In the genomic region with DNA sequence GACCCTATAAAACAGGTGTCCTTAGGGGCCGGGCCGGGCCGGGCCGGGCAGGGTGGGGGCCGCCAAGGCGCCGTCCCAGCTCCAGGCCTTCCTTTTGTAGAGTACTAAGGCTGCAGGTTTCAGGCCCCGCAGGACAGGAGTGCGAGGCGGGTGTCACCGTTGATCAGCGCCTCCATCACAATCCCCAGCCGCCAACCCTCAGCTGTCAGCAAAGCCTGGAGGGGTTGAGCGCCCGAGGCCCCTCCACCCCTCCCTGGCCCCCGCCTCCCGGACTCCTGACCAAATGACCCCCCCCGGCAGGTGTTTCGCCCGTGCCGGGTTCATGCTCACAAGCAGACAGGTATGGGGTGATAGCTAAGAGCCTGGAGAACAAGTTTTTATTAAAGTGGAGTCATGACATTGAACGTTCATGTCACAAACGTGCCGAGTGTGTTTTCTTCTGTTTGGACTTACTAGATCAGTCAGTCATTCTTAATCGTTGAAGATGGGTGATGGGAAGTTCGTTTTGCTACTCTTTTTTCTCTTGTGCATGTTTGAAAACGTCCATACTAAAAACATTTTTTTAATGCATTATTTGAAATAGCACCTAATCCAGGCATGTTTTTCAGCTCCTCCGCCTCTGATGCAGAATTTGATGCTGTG, we compare ENCODE assay signal across 8 cellular contexts. TPM values are rescaled to one million over a fixed set of nuclear protein-coding genes. Genes with fewer than 3 reads are reported as not detected.
DNase-seq lines count a peak whose midpoint lies in the region; ATAC-seq and TF ChIP-seq lines count a peak whose summit lies in the region.

No MANE protein-coding gene starts in this region.

- H2BK5ac ChIP-seq in neuronal stem cell (ENCODE audit: low read length): no peak overlapping the region

- H2AFZ ChIP-seq in neuronal stem cell (ENCODE audit: low read length): peak overlapping the region; percentile 95

- CTCF ChIA-PET in activated naive CD4-positive, alpha-beta T cell treated with anti-CD3 and anti-CD28 coated beads, Interleukin-2, amount 10 ng/mL, durations not matched to agents 7 days and 5 days (lab: Charles Lee): interaction anchor here (1.4 to 1.6 kb wide), 2 partner anchors 171 to 173 kb away, joined by 3 read pairs; no protein-coding TSS in a partner anchor

- H3K4me3 ChIP-seq in WI38 (ENCODE audit: low read depth, low read length) (peak overlapping the region; percentile 82), fibroblast of the aortic adventitia (ENCODE audit: low read depth, low read length) (peak overlapping the region; percentile 79), neuronal stem cell (ENCODE audit: low read length in 2 of 2) (peak overlapping the region; percentile 63 to 90)

- peaks cover 1 to 2% of the 10 kb centered on the region in 2 donors for H3K4me1 ChIP-seq in neuronal stem cell (ENCODE audit: control insufficient read depth in 2 of 2, insufficient read depth in 1 of 2, low read depth in 1 of 2, low read length in 2 of 2)

- H3K18ac ChIP-seq in neuronal stem cell (ENCODE audit: low read length): peak overlapping the region; percentile 50

- no peaks in the 10 kb centered on the region for H3K9me3 Mint-ChIP-seq in activated naive CD4-positive, alpha-beta T cell treated with anti-CD3 and anti-CD28 coated beads, Interleukin-2, amount 10 ng/mL, durations not matched to agents 7 days and 5 days

- peaks cover 7 to 44% of the 10 kb centered on the region in 2 donors for H3K36me3 ChIP-seq in neuronal stem cell (replicated peaks in 1 of 2; ENCODE audit: control insufficient read depth in 2 of 2, insufficient read depth in 2 of 2, low read length in 2 of 2)

- H3K27ac ChIP-seq in neuronal stem cell (replicated peaks; ENCODE audit: low read length): no peak overlapping the region

- no peak overlapping the region for H2BK15ac ChIP-seq in neuronal stem cell (ENCODE audit: low read length)

- H2BK12ac ChIP-seq in neuronal stem cell (ENCODE audit: low read length): no peak overlapping the region

- no peaks in the 10 kb centered on the region for H3K79me1 ChIP-seq in neuronal stem cell (ENCODE audit: low read depth, low read length)

- peaks cover 0 to 2% of the 10 kb centered on the region in 2 donors for H3K9me3 ChIP-seq in neuronal stem cell (replicated peaks in 1 of 2; ENCODE audit: control insufficient read depth in 2 of 2, insufficient read depth in 1 of 2, low read depth in 1 of 2, low read length in 2 of 2)

- H4K8ac ChIP-seq in neuronal stem cell (ENCODE audit: low read depth, low read length): no peak overlapping the region

- H4K91ac ChIP-seq in neuronal stem cell (ENCODE audit: low read depth, low read length, poor library complexity): no peak overlapping the region

- H3K4me1 Mint-ChIP-seq in activated naive CD4-positive, alpha-beta T cell treated with anti-CD3 and anti-CD28 coated beads, Interleukin-2, amount 10 ng/mL, durations not matched to agents 7 days and 5 days: peaks cover 25% of the 10 kb centered on the region

- DNase-seq in activated naive CD4-positive, alpha-beta T cell treated with anti-CD3 and anti-CD28 coated beads, Interleukin-2, amount 10 ng/mL, durations not matched to agents 7 days and 5 days: peak; percentile 50
- no peak for DNase-seq in activated naive CD4-positive, alpha-beta T cell treated with anti-CD3 and anti-CD28 coated beads, Interleukin-2, amount 50 U/mL, for 16 hours
- DNase-seq in fibroblast of the aortic adventitia (ENCODE audit: low read depth) (peak; percentile 20), neuronal stem cell (ENCODE audit: low spot score) (no peak), NCI-H1105 treated with DMSO at 0.1 percent for 48 hours (lab: John Stamatoyannopoulos, UW) (no peak)
- no peak for DNase-seq in activated CD4-positive, CD25-positive, alpha-beta regulatory T cell (lab: John Stamatoyannopoulos, UW)

- no peak overlapping the region for H3K14ac ChIP-seq in neuronal stem cell (ENCODE audit: low read length)

- peaks cover 0 to 3% (median 0%) of the 10 kb centered on the region in 3 experiments for H3K27me3 ChIP-seq in neuronal stem cell (ENCODE audit: control insufficient read depth in 3 of 3, insufficient read depth in 3 of 3, low read depth in 1 of 3, low read length in 3 of 3)

- H2BK120ac ChIP-seq in neuronal stem cell (ENCODE audit: low read depth, low read length): no peak overlapping the region

- peak overlapping the region; percentile 20 for H3K27ac Mint-ChIP-seq in activated naive CD4-positive, alpha-beta T cell treated with anti-CD3 and anti-CD28 coated beads, Interleukin-2, amount 10 ng/mL, durations not matched to agents 7 days and 5 days

- WGBS in neuronal stem cell (ENCODE audit: extremely low coverage in 2 of 2, insufficient read length in 2 of 2, insufficient replicate concordance in 1 of 2), 2 donors: no CpG with 5 or more reads among the region's 28 CpGs

- H3K9ac ChIP-seq in neuronal stem cell (ENCODE audit: low read depth, low read length, poor library complexity): peak overlapping the region; percentile 64

- peak; percentile 28 for ATAC-seq in HG03342 (IDR thresholded peaks at IDR 0.05; ENCODE audit: unreplicated experiment)

- TF ChIP-seq CTCF in WI38 (IDR thresholded peaks at IDR 0.05; ENCODE audit: low read depth, low read length) (no peak), fibroblast of the aortic adventitia (IDR thresholded peaks at IDR 0.05; ENCODE audit: insufficient read depth, low read length) (no peak)

- peak overlapping the region; percentile 60 for H3K23ac ChIP-seq in neuronal stem cell (ENCODE audit: low read depth, low read length, poor library complexity)

- H3K4ac ChIP-seq in neuronal stem cell (ENCODE audit: low read length): no peak overlapping the region

- no peaks in the 10 kb centered on the region for H3K27me3 Mint-ChIP-seq in activated naive CD4-positive, alpha-beta T cell treated with anti-CD3 and anti-CD28 coated beads, Interleukin-2, amount 10 ng/mL, durations not matched to agents 7 days and 5 days

- peak overlapping the region; percentile 75 for H3K4me3 Mint-ChIP-seq in activated naive CD4-positive, alpha-beta T cell treated with anti-CD3 and anti-CD28 coated beads, Interleukin-2, amount 10 ng/mL, durations not matched to agents 7 days and 5 days

- H2AK5ac ChIP-seq in neuronal stem cell (ENCODE audit: low read depth, low read length): no peak overlapping the region

- H3K4me2 ChIP-seq in neuronal stem cell (ENCODE audit: insufficient read depth, low read length, poor library complexity, severe bottlenecking): peak overlapping the region; percentile 91

- peaks cover 24% of the 10 kb centered on the region for H3K36me3 Mint-ChIP-seq in activated naive CD4-positive, alpha-beta T cell treated with anti-CD3 and anti-CD28 coated beads, Interleukin-2, amount 10 ng/mL, durations not matched to agents 7 days and 5 days

RNA-seq across cellular contexts. Expression of a gene that starts 0.5 kb away (rescaled TPM):
- 65.3 and 127 TPM in 2 replicates for total RNA-seq in fibroblast of the aortic adventitia (ENCODE audit: low replicate concordance)
- polyA plus RNA-seq in neuronal stem cell (2013, experiment 1 of 2): 43.3 TPM
- 45.1 TPM for polyA plus RNA-seq in neuronal stem cell (2013, experiment 2 of 2)

RNA-seq across cellular contexts. Expression of a gene that starts 38.9 kb away (rescaled TPM):
- under 0.01 TPM in 1 of 2 replicates, not detected in the other for total RNA-seq in fibroblast of the aortic adventitia (ENCODE audit: low replicate concordance)
- 3.6 TPM for polyA plus RNA-seq in neuronal stem cell (2013, experiment 1 of 2)
- 3.4 TPM for polyA plus RNA-seq in neuronal stem cell (2013, experiment 2 of 2)

RNA-seq across cellular contexts. Expression of a gene that starts 59.5 kb away (rescaled TPM):
- 27.5 and 49.8 TPM in 2 replicates for total RNA-seq in fibroblast of the aortic adventitia (ENCODE audit: low replicate concordance)
- 50.6 TPM for polyA plus RNA-seq in neuronal stem cell (2013, experiment 1 of 2)
- polyA plus RNA-seq in neuronal stem cell (2013, experiment 2 of 2): 55.6 TPM

RNA-seq across cellular contexts. Expression of a gene that starts 59.8 kb away (rescaled TPM):
- 61.7 and 71.5 TPM in 2 replicates for total RNA-seq in fibroblast of the aortic adventitia (ENCODE audit: low replicate concordance)
- 113 TPM for polyA plus RNA-seq in neuronal stem cell (2013, experiment 1 of 2)
- polyA plus RNA-seq in neuronal stem cell (2013, experiment 2 of 2): 110 TPM

Comparison
In these comparisons a context has a peak if more than half of its experiments do, and no peak if none do; other contexts are left out.
1. DNase-seq: peak in activated naive CD4-positive, alpha-beta T cell treated with anti-CD3 and anti-CD28 coated beads, Interleukin-2, amount 10 ng/mL, durations not matched to agents 7 days and 5 days (single experiment) and fibroblast of the aortic adventitia (single experiment); none in activated naive CD4-positive, alpha-beta T cell treated with anti-CD3 and anti-CD28 coated beads, Interleukin-2, amount 50 U/mL, for 16 hours (single experiment), neuronal stem cell (single experiment), activated CD4-positive, CD25-positive, alpha-beta regulatory T cell (0 of 4) and NCI-H1105 treated with DMSO at 0.1 percent for 48 hours (single experiment).
2. Peak in every context shown above with its lines, with median percentiles within 50 percentile points of each other: H3K4me3 ChIP-seq.